Comparison of ENCODE assay signal across 1 cellular context in the genomic region with DNA sequence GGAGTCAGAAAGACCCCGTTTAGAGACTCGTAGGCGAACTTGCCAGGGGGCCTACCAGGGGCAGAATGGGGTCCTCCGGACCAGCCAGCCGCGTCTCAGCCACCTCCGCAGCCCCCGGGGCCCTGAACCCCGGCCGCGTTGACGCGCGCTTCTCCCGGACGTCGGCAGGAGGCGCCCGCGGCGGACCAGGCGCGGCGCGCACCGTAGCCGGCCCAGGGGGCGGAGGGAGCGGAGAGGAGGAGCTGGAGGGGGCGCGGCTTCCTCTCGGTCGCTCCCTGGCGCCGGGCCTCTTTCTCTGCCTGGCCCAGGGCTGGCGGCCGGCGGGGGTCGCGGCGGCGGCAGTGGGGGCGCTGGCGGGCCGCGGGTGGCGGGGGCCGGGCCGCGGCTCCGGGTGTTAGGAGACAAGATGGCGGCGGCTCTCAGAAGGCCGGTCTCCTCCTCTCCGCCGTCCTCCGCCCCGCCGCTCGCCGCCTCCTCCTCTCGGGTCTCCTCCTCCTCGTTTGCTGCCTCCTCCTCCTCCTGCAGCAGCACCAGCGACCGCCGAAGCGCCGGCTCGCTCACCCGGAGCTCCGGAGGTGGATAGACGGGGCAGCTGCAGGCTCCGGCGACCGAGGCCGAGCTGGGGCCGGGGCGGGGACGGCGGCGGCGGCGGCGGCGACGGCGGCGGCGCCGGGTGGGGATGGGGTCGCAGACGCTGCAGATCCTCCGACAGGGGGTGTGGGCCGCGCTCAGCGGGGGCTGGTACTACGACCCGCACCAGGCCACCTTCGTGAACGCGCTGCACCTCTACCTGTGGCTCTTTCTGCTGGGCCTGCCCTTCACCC.
A peak's percentile ranks its signal among the peaks of the same experiment; 100 is the strongest.
TF ChIP-seq lines count a peak whose summit lies in the region.

A gene (plus strand): TSS at position 288 of the 824 bp plus-strand sequence. CDS start 392 bp downstream, at position 680.

TF ChIP-seq in HepG2, 621 proteins besides CTCF, POLR2A, EP300 and RAD21 (continued from another document and continues in another):
- TF ChIP-seq ATF7 (IDR thresholded peaks at IDR 0.05) (no peak), ATF7 (CRISPR knock-in tag; IDR thresholded peaks at IDR 0.05) (no peak), ZNF24 (IDR thresholded peaks at IDR 0.05) (no peak), NPAS2 (CRISPR knock-in tag; IDR thresholded peaks at IDR 0.05; ENCODE audit: borderline replicate concordance) (no peak), NR2F1 (CRISPR knock-in tag; IDR thresholded peaks at IDR 0.05) (no peak), HIVEP1 (CRISPR knock-in tag; IDR thresholded peaks at IDR 0.05) (no peak), SP2 (CRISPR knock-in tag; IDR thresholded peaks at IDR 0.05) (no peak), CREB1 (IDR thresholded peaks at IDR 0.05) (no peak), CREB1 (CRISPR knock-in tag; IDR thresholded peaks at IDR 0.05) (no peak), BRD4 (CRISPR knock-in tag; IDR thresholded peaks at IDR 0.05) (0 out of 2 replicates have a peak, but pooled peaks have one; percentile 33), NFATC3 (CRISPR knock-in tag; IDR thresholded peaks at IDR 0.05) (no peak), SNRNP70 (IDR thresholded peaks at IDR 0.05; ENCODE audit: low read depth, low read length) (no peak), MZF1 (CRISPR knock-in tag; IDR thresholded peaks at IDR 0.05; ENCODE audit: borderline replicate concordance) (no peak), ZMAT3 (CRISPR knock-in tag; conservative IDR thresholded peaks at IDR 0.05) (no peak), SMARCC2 (IDR thresholded peaks at IDR 0.05) (no peak), ATF7-NPFF (CRISPR knock-in tag; IDR thresholded peaks at IDR 0.05; ENCODE audit: low read depth) (no peak; the same call in 1 of the 2 replicates), ZNF234 (CRISPR knock-in tag; conservative IDR thresholded peaks at IDR 0.05) (no peak; the same call in 1 of the 2 replicates), ZFP37 (CRISPR knock-in tag; IDR thresholded peaks at IDR 0.05; ENCODE audit: borderline replicate concordance) (no peak), ZC3H4 (CRISPR knock-in tag; IDR thresholded peaks at IDR 0.05; ENCODE audit: borderline replicate concordance) (no peak), PHF20 (CRISPR knock-in tag; IDR thresholded peaks at IDR 0.05) (no peak)
- TF ChIP-seq, protein P1, sequence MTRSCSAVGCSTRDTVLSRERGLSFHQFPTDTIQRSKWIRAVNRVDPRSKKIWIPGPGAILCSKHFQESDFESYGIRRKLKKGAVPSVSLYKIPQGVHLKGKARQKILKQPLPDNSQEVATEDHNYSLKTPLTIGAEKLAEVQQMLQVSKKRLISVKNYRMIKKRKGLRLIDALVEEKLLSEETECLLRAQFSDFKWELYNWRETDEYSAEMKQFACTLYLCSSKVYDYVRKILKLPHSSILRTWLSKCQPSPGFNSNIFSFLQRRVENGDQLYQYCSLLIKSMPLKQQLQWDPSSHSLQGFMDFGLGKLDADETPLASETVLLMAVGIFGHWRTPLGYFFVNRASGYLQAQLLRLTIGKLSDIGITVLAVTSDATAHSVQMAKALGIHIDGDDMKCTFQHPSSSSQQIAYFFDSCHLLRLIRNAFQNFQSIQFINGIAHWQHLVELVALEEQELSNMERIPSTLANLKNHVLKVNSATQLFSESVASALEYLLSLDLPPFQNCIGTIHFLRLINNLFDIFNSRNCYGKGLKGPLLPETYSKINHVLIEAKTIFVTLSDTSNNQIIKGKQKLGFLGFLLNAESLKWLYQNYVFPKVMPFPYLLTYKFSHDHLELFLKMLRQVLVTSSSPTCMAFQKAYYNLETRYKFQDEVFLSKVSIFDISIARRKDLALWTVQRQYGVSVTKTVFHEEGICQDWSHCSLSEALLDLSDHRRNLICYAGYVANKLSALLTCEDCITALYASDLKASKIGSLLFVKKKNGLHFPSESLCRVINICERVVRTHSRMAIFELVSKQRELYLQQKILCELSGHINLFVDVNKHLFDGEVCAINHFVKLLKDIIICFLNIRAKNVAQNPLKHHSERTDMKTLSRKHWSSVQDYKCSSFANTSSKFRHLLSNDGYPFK (CRISPR knock-in tag; IDR thresholded peaks at IDR 0.05; ENCODE audit: borderline replicate concordance): no peak
- TF ChIP-seq, protein P2, sequence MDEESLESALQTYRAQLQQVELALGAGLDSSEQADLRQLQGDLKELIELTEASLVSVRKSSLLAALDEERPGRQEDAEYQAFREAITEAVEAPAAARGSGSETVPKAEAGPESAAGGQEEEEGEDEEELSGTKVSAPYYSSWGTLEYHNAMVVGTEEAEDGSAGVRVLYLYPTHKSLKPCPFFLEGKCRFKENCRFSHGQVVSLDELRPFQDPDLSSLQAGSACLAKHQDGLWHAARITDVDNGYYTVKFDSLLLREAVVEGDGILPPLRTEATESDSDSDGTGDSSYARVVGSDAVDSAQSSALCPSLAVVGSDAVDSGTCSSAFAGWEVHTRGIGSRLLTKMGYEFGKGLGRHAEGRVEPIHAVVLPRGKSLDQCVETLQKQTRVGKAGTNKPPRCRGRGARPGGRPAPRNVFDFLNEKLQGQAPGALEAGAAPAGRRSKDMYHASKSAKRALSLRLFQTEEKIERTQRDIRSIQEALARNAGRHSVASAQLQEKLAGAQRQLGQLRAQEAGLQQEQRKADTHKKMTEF (CRISPR knock-in tag; IDR thresholded peaks at IDR 0.05): peak; percentile 40; the same call in 1 of the 2 replicates
- TF ChIP-seq, protein P3, sequence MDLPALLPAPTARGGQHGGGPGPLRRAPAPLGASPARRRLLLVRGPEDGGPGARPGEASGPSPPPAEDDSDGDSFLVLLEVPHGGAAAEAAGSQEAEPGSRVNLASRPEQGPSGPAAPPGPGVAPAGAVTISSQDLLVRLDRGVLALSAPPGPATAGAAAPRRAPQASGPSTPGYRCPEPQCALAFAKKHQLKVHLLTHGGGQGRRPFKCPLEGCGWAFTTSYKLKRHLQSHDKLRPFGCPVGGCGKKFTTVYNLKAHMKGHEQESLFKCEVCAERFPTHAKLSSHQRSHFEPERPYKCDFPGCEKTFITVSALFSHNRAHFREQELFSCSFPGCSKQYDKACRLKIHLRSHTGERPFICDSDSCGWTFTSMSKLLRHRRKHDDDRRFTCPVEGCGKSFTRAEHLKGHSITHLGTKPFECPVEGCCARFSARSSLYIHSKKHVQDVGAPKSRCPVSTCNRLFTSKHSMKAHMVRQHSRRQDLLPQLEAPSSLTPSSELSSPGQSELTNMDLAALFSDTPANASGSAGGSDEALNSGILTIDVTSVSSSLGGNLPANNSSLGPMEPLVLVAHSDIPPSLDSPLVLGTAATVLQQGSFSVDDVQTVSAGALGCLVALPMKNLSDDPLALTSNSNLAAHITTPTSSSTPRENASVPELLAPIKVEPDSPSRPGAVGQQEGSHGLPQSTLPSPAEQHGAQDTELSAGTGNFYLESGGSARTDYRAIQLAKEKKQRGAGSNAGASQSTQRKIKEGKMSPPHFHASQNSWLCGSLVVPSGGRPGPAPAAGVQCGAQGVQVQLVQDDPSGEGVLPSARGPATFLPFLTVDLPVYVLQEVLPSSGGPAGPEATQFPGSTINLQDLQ (CRISPR knock-in tag; IDR thresholded peaks at IDR 0.05): 0 out of 2 replicates have a peak, but pooled peaks have one; percentile 2
- TF ChIP-seq, protein P4, sequence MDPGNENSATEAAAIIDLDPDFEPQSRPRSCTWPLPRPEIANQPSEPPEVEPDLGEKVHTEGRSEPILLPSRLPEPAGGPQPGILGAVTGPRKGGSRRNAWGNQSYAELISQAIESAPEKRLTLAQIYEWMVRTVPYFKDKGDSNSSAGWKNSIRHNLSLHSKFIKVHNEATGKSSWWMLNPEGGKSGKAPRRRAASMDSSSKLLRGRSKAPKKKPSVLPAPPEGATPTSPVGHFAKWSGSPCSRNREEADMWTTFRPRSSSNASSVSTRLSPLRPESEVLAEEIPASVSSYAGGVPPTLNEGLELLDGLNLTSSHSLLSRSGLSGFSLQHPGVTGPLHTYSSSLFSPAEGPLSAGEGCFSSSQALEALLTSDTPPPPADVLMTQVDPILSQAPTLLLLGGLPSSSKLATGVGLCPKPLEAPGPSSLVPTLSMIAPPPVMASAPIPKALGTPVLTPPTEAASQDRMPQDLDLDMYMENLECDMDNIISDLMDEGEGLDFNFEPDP (CRISPR knock-in tag; conservative IDR thresholded peaks at IDR 0.05): no peak
- TF ChIP-seq, protein P5, sequence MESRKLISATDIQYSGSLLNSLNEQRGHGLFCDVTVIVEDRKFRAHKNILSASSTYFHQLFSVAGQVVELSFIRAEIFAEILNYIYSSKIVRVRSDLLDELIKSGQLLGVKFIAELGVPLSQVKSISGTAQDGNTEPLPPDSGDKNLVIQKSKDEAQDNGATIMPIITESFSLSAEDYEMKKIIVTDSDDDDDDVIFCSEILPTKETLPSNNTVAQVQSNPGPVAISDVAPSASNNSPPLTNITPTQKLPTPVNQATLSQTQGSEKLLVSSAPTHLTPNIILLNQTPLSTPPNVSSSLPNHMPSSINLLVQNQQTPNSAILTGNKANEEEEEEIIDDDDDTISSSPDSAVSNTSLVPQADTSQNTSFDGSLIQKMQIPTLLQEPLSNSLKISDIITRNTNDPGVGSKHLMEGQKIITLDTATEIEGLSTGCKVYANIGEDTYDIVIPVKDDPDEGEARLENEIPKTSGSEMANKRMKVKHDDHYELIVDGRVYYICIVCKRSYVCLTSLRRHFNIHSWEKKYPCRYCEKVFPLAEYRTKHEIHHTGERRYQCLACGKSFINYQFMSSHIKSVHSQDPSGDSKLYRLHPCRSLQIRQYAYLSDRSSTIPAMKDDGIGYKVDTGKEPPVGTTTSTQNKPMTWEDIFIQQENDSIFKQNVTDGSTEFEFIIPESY (CRISPR knock-in tag; IDR thresholded peaks at IDR 0.05): no peak
- TF ChIP-seq, protein P6, sequence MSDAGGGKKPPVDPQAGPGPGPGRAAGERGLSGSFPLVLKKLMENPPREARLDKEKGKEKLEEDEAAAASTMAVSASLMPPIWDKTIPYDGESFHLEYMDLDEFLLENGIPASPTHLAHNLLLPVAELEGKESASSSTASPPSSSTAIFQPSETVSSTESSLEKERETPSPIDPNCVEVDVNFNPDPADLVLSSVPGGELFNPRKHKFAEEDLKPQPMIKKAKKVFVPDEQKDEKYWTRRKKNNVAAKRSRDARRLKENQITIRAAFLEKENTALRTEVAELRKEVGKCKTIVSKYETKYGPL (CRISPR knock-in tag; IDR thresholded peaks at IDR 0.05): no peak
- TF ChIP-seq, protein P7, sequence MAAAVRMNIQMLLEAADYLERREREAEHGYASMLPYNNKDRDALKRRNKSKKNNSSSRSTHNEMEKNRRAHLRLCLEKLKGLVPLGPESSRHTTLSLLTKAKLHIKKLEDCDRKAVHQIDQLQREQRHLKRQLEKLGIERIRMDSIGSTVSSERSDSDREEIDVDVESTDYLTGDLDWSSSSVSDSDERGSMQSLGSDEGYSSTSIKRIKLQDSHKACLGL (CRISPR knock-in tag; IDR thresholded peaks at IDR 0.05): no peak
- TF ChIP-seq, protein P8, sequence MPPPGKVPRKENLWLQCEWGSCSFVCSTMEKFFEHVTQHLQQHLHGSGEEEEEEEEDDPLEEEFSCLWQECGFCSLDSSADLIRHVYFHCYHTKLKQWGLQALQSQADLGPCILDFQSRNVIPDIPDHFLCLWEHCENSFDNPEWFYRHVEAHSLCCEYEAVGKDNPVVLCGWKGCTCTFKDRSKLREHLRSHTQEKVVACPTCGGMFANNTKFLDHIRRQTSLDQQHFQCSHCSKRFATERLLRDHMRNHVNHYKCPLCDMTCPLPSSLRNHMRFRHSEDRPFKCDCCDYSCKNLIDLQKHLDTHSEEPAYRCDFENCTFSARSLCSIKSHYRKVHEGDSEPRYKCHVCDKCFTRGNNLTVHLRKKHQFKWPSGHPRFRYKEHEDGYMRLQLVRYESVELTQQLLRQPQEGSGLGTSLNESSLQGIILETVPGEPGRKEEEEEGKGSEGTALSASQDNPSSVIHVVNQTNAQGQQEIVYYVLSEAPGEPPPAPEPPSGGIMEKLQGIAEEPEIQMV (CRISPR knock-in tag; IDR thresholded peaks at IDR 0.05; ENCODE audit: low read depth): no peak
- TF ChIP-seq, protein P9, sequence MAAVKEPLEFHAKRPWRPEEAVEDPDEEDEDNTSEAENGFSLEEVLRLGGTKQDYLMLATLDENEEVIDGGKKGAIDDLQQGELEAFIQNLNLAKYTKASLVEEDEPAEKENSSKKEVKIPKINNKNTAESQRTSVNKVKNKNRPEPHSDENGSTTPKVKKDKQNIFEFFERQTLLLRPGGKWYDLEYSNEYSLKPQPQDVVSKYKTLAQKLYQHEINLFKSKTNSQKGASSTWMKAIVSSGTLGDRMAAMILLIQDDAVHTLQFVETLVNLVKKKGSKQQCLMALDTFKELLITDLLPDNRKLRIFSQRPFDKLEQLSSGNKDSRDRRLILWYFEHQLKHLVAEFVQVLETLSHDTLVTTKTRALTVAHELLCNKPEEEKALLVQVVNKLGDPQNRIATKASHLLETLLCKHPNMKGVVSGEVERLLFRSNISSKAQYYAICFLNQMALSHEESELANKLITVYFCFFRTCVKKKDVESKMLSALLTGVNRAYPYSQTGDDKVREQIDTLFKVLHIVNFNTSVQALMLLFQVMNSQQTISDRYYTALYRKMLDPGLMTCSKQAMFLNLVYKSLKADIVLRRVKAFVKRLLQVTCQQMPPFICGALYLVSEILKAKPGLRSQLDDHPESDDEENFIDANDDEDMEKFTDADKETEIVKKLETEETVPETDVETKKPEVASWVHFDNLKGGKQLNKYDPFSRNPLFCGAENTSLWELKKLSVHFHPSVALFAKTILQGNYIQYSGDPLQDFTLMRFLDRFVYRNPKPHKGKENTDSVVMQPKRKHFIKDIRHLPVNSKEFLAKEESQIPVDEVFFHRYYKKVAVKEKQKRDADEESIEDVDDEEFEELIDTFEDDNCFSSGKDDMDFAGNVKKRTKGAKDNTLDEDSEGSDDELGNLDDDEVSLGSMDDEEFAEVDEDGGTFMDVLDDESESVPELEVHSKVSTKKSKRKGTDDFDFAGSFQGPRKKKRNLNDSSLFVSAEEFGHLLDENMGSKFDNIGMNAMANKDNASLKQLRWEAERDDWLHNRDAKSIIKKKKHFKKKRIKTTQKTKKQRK (IDR thresholded peaks at IDR 0.05; ENCODE audit: low read length): no peak
- TF ChIP-seq, protein P10, sequence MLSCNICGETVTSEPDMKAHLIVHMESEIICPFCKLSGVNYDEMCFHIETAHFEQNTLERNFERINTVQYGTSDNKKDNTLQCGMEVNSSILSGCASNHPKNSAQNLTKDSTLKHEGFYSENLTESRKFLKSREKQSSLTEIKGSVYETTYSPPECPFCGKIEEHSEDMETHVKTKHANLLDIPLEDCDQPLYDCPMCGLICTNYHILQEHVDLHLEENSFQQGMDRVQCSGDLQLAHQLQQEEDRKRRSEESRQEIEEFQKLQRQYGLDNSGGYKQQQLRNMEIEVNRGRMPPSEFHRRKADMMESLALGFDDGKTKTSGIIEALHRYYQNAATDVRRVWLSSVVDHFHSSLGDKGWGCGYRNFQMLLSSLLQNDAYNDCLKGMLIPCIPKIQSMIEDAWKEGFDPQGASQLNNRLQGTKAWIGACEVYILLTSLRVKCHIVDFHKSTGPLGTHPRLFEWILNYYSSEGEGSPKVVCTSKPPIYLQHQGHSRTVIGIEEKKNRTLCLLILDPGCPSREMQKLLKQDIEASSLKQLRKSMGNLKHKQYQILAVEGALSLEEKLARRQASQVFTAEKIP (CRISPR knock-in tag; IDR thresholded peaks at IDR 0.05; ENCODE audit: borderline replicate concordance): no peak
